ENCODE assay signal across 10 cellular contexts in genomic region chr4:101019313-101019712, GRCh38.
DNase-seq lines count a peak whose midpoint lies in the region; ATAC-seq and TF ChIP-seq lines count a peak whose summit lies in the region.
"Had no signal": no experiment of that assay in that cellular context is flagged by ENCODE, and none has a peak within 500 bp of the region (broad histone marks: within the 10 kb centered on the region; RNA-seq: fewer than 3 reads in every experiment).

No MANE protein-coding gene starts in this region.

- peaks cover 15% of the 10 kb centered on the region for H3F3A ChIP-seq in MM.1S (ENCODE audit: insufficient read depth, low read length)

- H4K20me1 ChIP-seq in MM.1S (ENCODE audit: insufficient read depth, low read length): no peaks in the 10 kb centered on the region

- intact Hi-C loops in colonic mucosa (cut with DNase I): no loop called here
- intact Hi-C loops in prostate gland (cut with DNase I): no loop called here

- no peak for ATAC-seq in HG03432 (IDR thresholded peaks at IDR 0.05; ENCODE audit: unreplicated experiment)
- ATAC-seq: SK-N-SH treated with all-trans-retinoic acid at 6 μM for 48 hours had no signal

- H3K9me3 ChIP-seq in MM.1S (replicated peaks; ENCODE audit: insufficient read depth, low read length) (no peaks in the 10 kb centered on the region), colonic mucosa (no peaks in the 10 kb centered on the region), suprapubic skin (no peaks in the 10 kb centered on the region), prostate gland (no peaks in the 10 kb centered on the region)

- no peak overlapping the region for H3K4me3 ChIP-seq in MM.1S (ENCODE audit: low read length)
- no peak overlapping the region for H3K4me3 ChIP-seq in colonic mucosa
- H3K4me3 ChIP-seq in suprapubic skin: no peak overlapping the region
- H3K4me3 ChIP-seq in prostate gland: no peak overlapping the region

- 71% methylated on average over 4 of the region's 4 CpGs for whole genome bisulfite sequencing in suprapubic skin
- WGBS in prostate gland: 80% methylated on average over 4 of the region's 4 CpGs

- H3K36me3 ChIP-seq in MM.1S (replicated peaks; ENCODE audit: insufficient read depth, low read length) (no peaks in the 10 kb centered on the region), colonic mucosa (no peaks in the 10 kb centered on the region), suprapubic skin (peaks cover 2% of the 10 kb centered on the region), prostate gland (no peaks in the 10 kb centered on the region)

- TF ChIP-seq EP300 in suprapubic skin (IDR thresholded peaks at IDR 0.05): no peak

- H3K9ac ChIP-seq in MM.1S (ENCODE audit: low read length): peak overlapping the region; percentile 28
- H3K9ac ChIP-seq in colonic mucosa (ENCODE audit: low read depth in 2 of 2, low read length in 2 of 2): no peak overlapping the region

- TF ChIP-seq CTCF in MM.1S (IDR thresholded peaks at IDR 0.05; ENCODE audit: low read length) (no peak), colonic mucosa (IDR thresholded peaks at IDR 0.05) (no peak), suprapubic skin (IDR thresholded peaks at IDR 0.05) (no peak), prostate gland (IDR thresholded peaks at IDR 0.05) (no peak)

- peak overlapping the region; percentile 92 for H3K27ac ChIP-seq in MM.1S (ENCODE audit: low read length)
- peak overlapping the region; percentile 56 for H3K27ac ChIP-seq in colonic mucosa
- peak overlapping the region; percentile 65 for H3K27ac ChIP-seq in suprapubic skin
- no peak overlapping the region for H3K27ac ChIP-seq in prostate gland

- H3K9me2 ChIP-seq in MM.1S (replicated peaks; ENCODE audit: insufficient read depth, low read length): no peaks in the 10 kb centered on the region

- H3K4me2 ChIP-seq in MM.1S (ENCODE audit: low read depth, low read length): peak overlapping the region; percentile 42

- peak; percentile 13 for DNase-seq in stimulated activated CD4-positive, alpha-beta T cell treated with anti-CD3 and anti-CD28 coated beads, Interleukin-4, amount 100 ng/mL, for 24 hours
- DNase-seq in stimulated activated CD4-positive, alpha-beta T cell treated with anti-CD3 and anti-CD28 coated beads, Interleukin-1b, Interleukin-23, amount 100 ng/mL, for 48 hours: no peak
- DNase-seq in MM.1S (no peak), colonic mucosa (no peak), suprapubic skin (ENCODE audit: low spot score in 2 of 2) (no peak), NCI-H1105 (lab: John Stamatoyannopoulos, UW) (no peak), prostate gland (ENCODE audit: low spot score) (no peak)
- DNase-seq: NCI-H2029 treated with DMSO at 0.1 percent for 48 hours had no signal

- H3K27me3 ChIP-seq in MM.1S (replicated peaks; ENCODE audit: insufficient read depth, low read length) (no peaks in the 10 kb centered on the region), colonic mucosa (no peaks in the 10 kb centered on the region), suprapubic skin (no peaks in the 10 kb centered on the region), prostate gland (replicated peaks; ENCODE audit: insufficient read depth) (no peaks in the 10 kb centered on the region)

- no peak overlapping the region for H2AFZ ChIP-seq in MM.1S (ENCODE audit: low read length)

- no peak for TF ChIP-seq POLR2A in suprapubic skin (IDR thresholded peaks at IDR 0.05)
- TF ChIP-seq POLR2A in prostate gland (IDR thresholded peaks at IDR 0.05): no peak

- H3K79me2 ChIP-seq in MM.1S (ENCODE audit: low read length): no peaks in the 10 kb centered on the region

- H3K4me1 ChIP-seq in MM.1S (ENCODE audit: low read length) (peaks cover 42% of the 10 kb centered on the region), colonic mucosa (peaks cover 5% of the 10 kb centered on the region), suprapubic skin (peaks cover 23% of the 10 kb centered on the region), prostate gland (replicated peaks) (no peaks in the 10 kb centered on the region)

Comparison
In these comparisons a context has a peak if more than half of its experiments do, and no peak if none do; other contexts are left out.
1. H3K27ac ChIP-seq: peak in MM.1S (single experiment), colonic mucosa (single experiment) and suprapubic skin (single experiment); none in prostate gland (0 of 2).